Comparison of ENCODE assay signal across 8 cellular contexts in genomic region chr15:55741592-55742497, GRCh38.
DNase-seq lines count a peak whose midpoint lies in the region; ATAC-seq and TF ChIP-seq lines count a peak whose summit lies in the region.

No MANE protein-coding gene starts in this region.

- no peaks in the 10 kb centered on the region for H3K36me3 Mint-ChIP-seq in T-helper 2 cell treated with Interferon-gamma antibody and Interleukin-4, amounts not matched to agents 5 μg/mL and 100 μg/mL, for 36 hours (ENCODE audit: low read depth)

- DNase-seq in GM13977 (ENCODE audit: low spot score) (peak; percentile 57), NCI-H2227 treated with DMSO at 0.1 percent for 48 hours (lab: John Stamatoyannopoulos, UW) (peak; percentile 11), coronary artery (ENCODE audit: low spot score) (no peak), medulla oblongata (ENCODE audit: extremely low spot score) (peak; percentile 48), GF-D8 (lab: John Stamatoyannopoulos, UW) (no peak), activated gamma-delta T cell treated with Interleukin-2 at 50 U/mL for 16 hours (no peak)
- DNase-seq in T-helper 2 cell treated with Interferon-gamma antibody and Interleukin-4, amounts not matched to agents 5 μg/mL and 100 μg/mL, for 36 hours (ENCODE audit: low spot score), result no peak

- no peaks in the 10 kb centered on the region for H3K4me1 Mint-ChIP-seq in T-helper 2 cell treated with Interferon-gamma antibody and Interleukin-4, amounts not matched to agents 5 μg/mL and 100 μg/mL, for 36 hours (ENCODE audit: low read depth)

- H3K9me3 Mint-ChIP-seq in T-helper 2 cell treated with Interferon-gamma antibody and Interleukin-4, amounts not matched to agents 5 μg/mL and 100 μg/mL, for 36 hours, result no peaks in the 10 kb centered on the region

- in situ Hi-C loops in GM13977 (cut with MboI; ENCODE audit: low pct_unique_long_range_greater_than_20kb, low sequenced_read_pairs, unreplicated experiment), result no loop called here

- H3K4me3 Mint-ChIP-seq in T-helper 2 cell treated with Interferon-gamma antibody and Interleukin-4, amounts not matched to agents 5 μg/mL and 100 μg/mL, for 36 hours, result no peak overlapping the region

- TF ChIP-seq CTCF in GM13977 (IDR thresholded peaks at IDR 0.05; ENCODE audit: extremely low read depth, insufficient read depth, missing control alignments), result peak; percentile 14
- TF ChIP-seq CTCF in coronary artery (IDR thresholded peaks at IDR 0.05), result no peak

- no peak overlapping the region for H3K27ac Mint-ChIP-seq in T-helper 2 cell treated with Interferon-gamma antibody and Interleukin-4, amounts not matched to agents 5 μg/mL and 100 μg/mL, for 36 hours

- H3K4me3 ChIP-seq in coronary artery, result peak overlapping the region; percentile 93

- no peak for ATAC-seq in GM18873 (IDR thresholded peaks at IDR 0.05; ENCODE audit: low FRiP score, unreplicated experiment)

- no peak overlapping the region for H3K27ac ChIP-seq in coronary artery

- H3K27me3 Mint-ChIP-seq in T-helper 2 cell treated with Interferon-gamma antibody and Interleukin-4, amounts not matched to agents 5 μg/mL and 100 μg/mL, for 36 hours (ENCODE audit: low read depth), result peaks cover 40% of the 10 kb centered on the region

Comparison
In these comparisons a context has a peak if more than half of its experiments do, and no peak if none do; other contexts are left out.
1. DNase-seq: peak in GM13977 (single experiment), NCI-H2227 treated with DMSO at 0.1 percent for 48 hours (single experiment) and medulla oblongata (single experiment); none in coronary artery (single experiment), GF-D8 (single experiment), activated gamma-delta T cell treated with Interleukin-2 at 50 U/mL for 16 hours (single experiment) and T-helper 2 cell treated with Interferon-gamma antibody and Interleukin-4, amounts not matched to agents 5 μg/mL and 100 μg/mL, for 36 hours (single experiment).